In genomic region chr16:23059433-23059832, GRCh38 we compare ENCODE assay signal across 24 cellular contexts.
"Had no signal": no experiment of that assay in that cellular context is flagged by ENCODE, and none has a peak within 500 bp of the region (broad histone marks: within the 10 kb centered on the region; RNA-seq: fewer than 3 reads in every experiment).

No MANE protein-coding gene starts in this region.

- H3K27ac ChIP-seq: colonic mucosa, heart left ventricle, neutrophil, sigmoid colon, skin epidermis, stomach, thyroid gland, upper lobe of left lung, uterus had no signal

- DNase-seq: colonic mucosa; dermis blood vessel endothelial cell; effector CD4-positive, alpha-beta T cell; endodermal cell; erythroblast; foreskin melanocyte; heart left ventricle; kidney glomerular epithelial cell; mammary epithelial cell; naive thymus-derived CD4-positive, alpha-beta T cell; posterior cingulate gyrus; sigmoid colon; stimulated activated CD4-positive, alpha-beta T cell treated with anti-CD3 and anti-CD28 coated beads, Interleukin-2, amount 100 ng/mL, for 24 hours; stimulated activated CD4-positive, alpha-beta T cell treated with anti-CD3 and anti-CD28 coated beads, Interleukin-4, amount 100 ng/mL, for 4 hours; stimulated activated naive B cell treated with anti-CD40 and anti-IgM and Interleukin-4, amounts not matched to agents 10 μg/mL and 1 μg/mL and 100 μg/mL, for 72 hours; stomach; thyroid gland; upper lobe of left lung; uterus had no signal

- H3K9me3 Mint-ChIP-seq: endodermal cell; naive thymus-derived CD4-positive, alpha-beta T cell had no signal

- FAIRE-seq: endothelial cell of umbilical vein, islet of Langerhans had no signal

- H3K27ac Mint-ChIP-seq: endodermal cell; naive thymus-derived CD4-positive, alpha-beta T cell; stimulated activated naive B cell treated with anti-CD40 and anti-IgM and Interleukin-4, amounts not matched to agents 10 μg/mL and 1 μg/mL and 100 μg/mL, for 72 hours had no signal

- ATAC-seq: left lobe of liver; naive thymus-derived CD4-positive, alpha-beta T cell; stimulated activated naive B cell treated with anti-CD40 and anti-IgM and Interleukin-4, amounts not matched to agents 10 μg/mL and 1 μg/mL and 100 μg/mL, for 72 hours had no signal

- H3K4me3 Mint-ChIP-seq: endodermal cell; naive thymus-derived CD4-positive, alpha-beta T cell; stimulated activated naive B cell treated with anti-CD40 and anti-IgM and Interleukin-4, amounts not matched to agents 10 μg/mL and 1 μg/mL and 100 μg/mL, for 72 hours had no signal

- H3K36me3 Mint-ChIP-seq: naive thymus-derived CD4-positive, alpha-beta T cell had no signal

- H3K4me3 ChIP-seq: colonic mucosa, heart left ventricle, sigmoid colon, skin epidermis, stomach, thyroid gland, upper lobe of left lung, uterus had no signal

- H3K9me3 ChIP-seq: colonic mucosa, heart left ventricle, neutrophil, sigmoid colon, stomach, thyroid gland, upper lobe of left lung, uterus had no signal

- H3K27me3 ChIP-seq: colonic mucosa, sigmoid colon, thyroid gland, upper lobe of left lung, uterus had no signal

- H3K36me3 ChIP-seq: colonic mucosa, heart left ventricle, neutrophil, sigmoid colon, stomach, thyroid gland, upper lobe of left lung, uterus had no signal

- H3K4me1 ChIP-seq: colonic mucosa, thyroid gland, uterus had no signal
